ENCODE assay signal across 8 cellular contexts in genomic region chr20:40689100-40689942, GRCh38.
DNase-seq lines count a peak whose midpoint lies in the region; ATAC-seq and TF ChIP-seq lines count a peak whose summit lies in the region.

TSS of gene MAFB (minus strand) at chr20:40689236. CDS start at chr20:40688850, 386 bp downstream.

- no peak for TF ChIP-seq RAD21 in Ishikawa (IDR thresholded peaks at IDR 0.05; ENCODE audit: low read depth)

- no peak for TF ChIP-seq CTCF in coronary artery (IDR thresholded peaks at IDR 0.05)

- peak; percentile 96 for DNase-seq in CD1c-positive myeloid dendritic cell (ENCODE audit: extremely low spot score)
- DNase-seq in SW480 (ENCODE audit: low spot score), result peak; percentile 93
- peak; percentile 96 for DNase-seq in coronary artery (ENCODE audit: low spot score)
- peak; percentile 25 for DNase-seq in stimulated activated CD4-positive, alpha-beta T cell treated with anti-CD3 and anti-CD28 coated beads, Interleukin-12 subunit alpha, Interleukin-12 subunit beta, amount 100 ng/mL, for 4 hours
- DNase-seq in T-helper 9 cell, result no peak

- TF ChIP-seq EP300 in Ishikawa (IDR thresholded peaks at IDR 0.05; ENCODE audit: borderline replicate concordance), result no peak

- H3K27me3 ChIP-seq in layer of hippocampus (ENCODE audit: control insufficient read depth, insufficient read depth, low read length), result peaks cover 24% of the 10 kb centered on the region

- H3K4me3 ChIP-seq in coronary artery, result peak within 1 kb of the TSS; percentile 88

- peak; percentile 69 for ATAC-seq in GM19351 (IDR thresholded peaks at IDR 0.05; ENCODE audit: unreplicated experiment)

- H3K27ac ChIP-seq in coronary artery (peak within 1 kb of the TSS; percentile 87 to 94), layer of hippocampus (ENCODE audit: low read depth, low read length) (peak within 1 kb of the TSS; percentile 94)

TF ChIP-seq in Ishikawa, 13 proteins besides CTCF, POLR2A, EP300 and RAD21:
- TF ChIP-seq FOXM1 (IDR thresholded peaks at IDR 0.05; ENCODE audit: borderline replicate concordance, low read depth) (no peak), ZBTB7A (IDR thresholded peaks at IDR 0.05; ENCODE audit: low read depth) (no peak), NFIC (IDR thresholded peaks at IDR 0.05) (no peak), CREB1 (IDR thresholded peaks at IDR 0.05; ENCODE audit: low read depth) (no peak), USF1 (IDR thresholded peaks at IDR 0.05) (peak; percentile 79), TEAD4 (IDR thresholded peaks at IDR 0.05) (no peak), TAF1 (IDR thresholded peaks at IDR 0.05; ENCODE audit: low read depth) (peak; percentile 53; the same call in 1 of the 2 replicates), REST (IDR thresholded peaks at IDR 0.05; ENCODE audit: low read depth) (no peak), CEBPB (IDR thresholded peaks at IDR 0.05) (no peak), MAX (IDR thresholded peaks at IDR 0.05) (peak; percentile 38), EGR1 (IDR thresholded peaks at IDR 0.05) (peak; percentile 87)
